ENCODE assay signal across 22 cellular contexts in the genomic region with DNA sequence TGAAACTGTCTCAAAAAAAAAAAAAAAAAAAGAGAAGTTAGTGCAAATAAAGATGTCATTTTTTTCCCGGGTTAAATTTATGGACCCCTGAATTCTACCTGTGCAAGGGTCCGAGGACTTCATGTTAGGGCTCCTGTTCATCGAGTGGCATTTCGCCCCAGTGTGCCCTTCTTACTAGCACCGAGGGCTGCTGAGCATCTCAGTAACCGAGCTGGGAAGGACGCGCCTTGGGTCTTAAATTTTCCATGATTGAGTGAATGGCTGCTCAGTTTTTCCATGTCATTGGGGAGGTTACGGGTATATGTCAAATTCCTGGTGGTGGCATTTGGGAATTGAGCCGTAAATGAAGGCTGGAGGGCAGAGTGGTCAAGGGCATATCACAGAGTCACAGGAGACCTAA. TPM values are rescaled to one million over a fixed set of nuclear protein-coding genes. Genes with fewer than 3 reads are reported as not detected.
DNase-seq lines count a peak whose midpoint lies in the region; ATAC-seq and TF ChIP-seq lines count a peak whose summit lies in the region.
"Had no signal": no experiment of that assay in that cellular context is flagged by ENCODE, and none has a peak within 500 bp of the region (broad histone marks: within the 10 kb centered on the region; RNA-seq: fewer than 3 reads in every experiment).

No MANE protein-coding gene starts in this region.

- peak overlapping the region in 1 of 2 experiments; percentile 19 for H3K4ac ChIP-seq in mesenchymal stem cell (ENCODE audit: low read depth in 1 of 2, low read length in 2 of 2)

- H2BK5ac ChIP-seq in mesenchymal stem cell (ENCODE audit: low read depth, low read length, poor library complexity, severe bottlenecking): peak overlapping the region; percentile 24

- no peaks in the 10 kb centered on the region for H4K20me1 ChIP-seq in HCT116 (ENCODE audit: insufficient read depth)

- no peak for TF ChIP-seq POLR2A in HCT116 (IDR thresholded peaks at IDR 0.05; ENCODE audit: borderline replicate concordance, extremely low read depth, insufficient read depth, insufficient read length)

- H2AFZ ChIP-seq in HCT116 (ENCODE audit: low read depth, low read length, poor library complexity, severe bottlenecking): no peak overlapping the region
- no peak overlapping the region for H2AFZ ChIP-seq in mesenchymal stem cell (ENCODE audit: low read depth, low read length)

- H3K27ac ChIP-seq in HCT116 (ENCODE audit: low read depth, low read length): peak overlapping the region; percentile 97
- peak overlapping the region; percentile 96 for H3K27ac ChIP-seq in RWPE1
- no peak overlapping the region for H3K27ac ChIP-seq in mesenchymal stem cell (ENCODE audit: low read length, poor library complexity, severe bottlenecking)
- H3K27ac ChIP-seq in heart right ventricle: no peak overlapping the region
- H3K27ac ChIP-seq: C4-2B had no signal

- H2BK15ac ChIP-seq in mesenchymal stem cell (ENCODE audit: low read depth, poor library complexity, severe bottlenecking): no peak overlapping the region

- H3K27me3 ChIP-seq in HCT116 (ENCODE audit: insufficient read depth, low read length): no peaks in the 10 kb centered on the region
- H3K27me3 ChIP-seq in mesenchymal stem cell (ENCODE audit: control insufficient read depth in 1 of 2, insufficient read depth in 1 of 2, low read length in 2 of 2): no peaks in the 10 kb centered on the region
- H3K27me3 ChIP-seq in MG63: no peaks in the 10 kb centered on the region
- peaks cover 0 to 28% (median 23%) of the 10 kb centered on the region in 7 donors for H3K27me3 ChIP-seq in heart right ventricle
- H3K27me3 ChIP-seq: Peyer's patch, SJSA1 had no signal

- H3K9ac ChIP-seq in HCT116 (ENCODE audit: low read length) (peak overlapping the region; percentile 77), mesenchymal stem cell (ENCODE audit: low read length) (no peak overlapping the region)

- BruUV-seq in HCT116 (replicated peaks; lab: Mats Ljungman, UMichigan): no TSS peak

- no peak overlapping the region for H2BK120ac ChIP-seq in mesenchymal stem cell (ENCODE audit: low read depth, low read length)

- H3K14ac ChIP-seq in mesenchymal stem cell (ENCODE audit: low read length in 2 of 2): peak overlapping the region in 1 of 2 experiments; percentile 36

- WGBS in mesenchymal stem cell: 94% methylated on average over 10 of the region's 10 CpGs
- WGBS in heart right ventricle, 2 donors: 92 to 95% methylated on average over 10 of the region's 10 CpGs

- no peak for TF ChIP-seq RAD21 in HCT116 (IDR thresholded peaks at IDR 0.05; ENCODE audit: low read depth)

- H4K8ac ChIP-seq in mesenchymal stem cell (ENCODE audit: low read length): peak overlapping the region; percentile 32

- no peaks in the 10 kb centered on the region for H3K9me3 ChIP-seq in HCT116 (ENCODE audit: control insufficient read depth in 1 of 2, insufficient read depth in 1 of 2, low read depth in 1 of 2, low read length in 2 of 2)
- H3K9me3 ChIP-seq in mesenchymal stem cell (ENCODE audit: control insufficient read depth, low read length): no peaks in the 10 kb centered on the region
- H3K9me3 ChIP-seq in MG63: no peaks in the 10 kb centered on the region
- H3K9me3 ChIP-seq in heart right ventricle: no peaks in the 10 kb centered on the region
- H3K9me3 ChIP-seq: Peyer's patch, SJSA1 had no signal

- H3K18ac ChIP-seq in mesenchymal stem cell (ENCODE audit: low read depth in 1 of 2, low read length in 2 of 2): no peak overlapping the region

- POLR2A ChIA-PET in HCT116 (lab: Charles Lee): interaction anchor here (0.8 to 6.3 kb wide), 6 partner anchors 9 to 138 kb away, joined by 3 to 66 read pairs (median 6); no protein-coding TSS in a partner anchor
- POLR2A ChIA-PET in RWPE1 (lab: Yijun Ruan, JAX; ENCODE audit: low non-redundant PET): no interaction called here

- intact Hi-C loops in HCT116 (cut with micrococcal nuclease): no loop called here
- intact Hi-C loops in Right ventricle myocardium inferior (cut with DNase I): no loop called here
- intact Hi-C loops in heart right ventricle (cut with DNase I): no loop called here

- peak overlapping the region in 1 of 2 experiments; percentile 36; a peak in 1 of 4 replicates for H3K4me3 ChIP-seq in HCT116 (replicated peaks in 1 of 2; ENCODE audit: low read depth in 1 of 2, low read length in 2 of 2)
- H3K4me3 ChIP-seq in mesenchymal stem cell (ENCODE audit: insufficient read depth in 1 of 2, low read depth in 1 of 2, low read length in 2 of 2): no peak overlapping the region
- H3K4me3 ChIP-seq in MG63: no peak overlapping the region
- no peak overlapping the region for H3K4me3 ChIP-seq in heart right ventricle
- H3K4me3 ChIP-seq: K562, Peyer's patch, SJSA1 had no signal

- TF ChIP-seq CTCF in HCT116 (IDR thresholded peaks at IDR 0.05 in 2 of 3, conservative IDR thresholded peaks at IDR 0.05 in 1 of 3; ENCODE audit: borderline replicate concordance in 1 of 3, insufficient read depth in 1 of 3, low read depth in 2 of 3, low read length in 2 of 3): no peak
- TF ChIP-seq CTCF in RWPE1 (conservative IDR thresholded peaks at IDR 0.05; ENCODE audit: low read depth): no peak
- no peak for TF ChIP-seq CTCF in heart right ventricle (IDR thresholded peaks at IDR 0.05)

- no peak overlapping the region for H3K23ac ChIP-seq in mesenchymal stem cell (ENCODE audit: low read length in 2 of 2)

- CTCF ChIA-PET in HCT116 (lab: Charles Lee): no interaction called here
- CTCF ChIA-PET in RWPE1 (lab: Yijun Ruan, JAX): no interaction called here

- H3K4me1 ChIP-seq in HCT116 (ENCODE audit: control insufficient read depth in 1 of 2, insufficient read depth in 2 of 2, low read length in 2 of 2): peaks cover 84 to 100% of the 10 kb centered on the region in 2 experiments
- H3K4me1 ChIP-seq in mesenchymal stem cell (ENCODE audit: control insufficient read depth, insufficient read depth, low read depth, low read length): peaks cover 21% of the 10 kb centered on the region
- H3K4me1 ChIP-seq in heart right ventricle: peaks cover 0 to 23% (median 5%) of the 10 kb centered on the region in 9 donors
- H3K4me1 ChIP-seq: Peyer's patch had no signal

- H4K91ac ChIP-seq in mesenchymal stem cell (ENCODE audit: low read length): no peak overlapping the region

- DNase-seq in HCT116 (ENCODE audit: low read depth, low spot score): no peak
- no peak for DNase-seq in RWPE1 (ENCODE audit: low spot score)
- no peak for DNase-seq in mesenchymal stem cell
- no peak for DNase-seq in MG63
- no peak for DNase-seq in Right ventricle myocardium inferior (ENCODE audit: missing footprints)
- DNase-seq in heart right ventricle: no peak
- DNase-seq: AML-193; CD8-positive, alpha-beta memory T cell; GF-D8; HFFc6; NCI-H1092 treated with DMSO at 0.1 percent for 48 hours; NCI-H1436 treated with DMSO at 0.1 percent for 48 hours; NCI-H2029; NCI-H510A treated with DMSO at 0.1 percent for 48 hours; NCI-H748 treated with DMSO at 0.1 percent for 48 hours; NK-92 treated with Interleukin-12 subunit alpha and Interleukin-12 subunit beta, amount 100 ng/mL, for 24 hours; Peyer's patch had no signal

- no peaks in the 10 kb centered on the region for H3K79me1 ChIP-seq in mesenchymal stem cell (replicated peaks; ENCODE audit: low read length, poor library complexity, severe bottlenecking)

- H2AK5ac ChIP-seq in mesenchymal stem cell (ENCODE audit: low read length, severe bottlenecking): peak overlapping the region; percentile 33

- RAD21 ChIA-PET in HCT116 (lab: Charles Lee; ENCODE audit: low non-redundant PET in 1 of 2, low total read pairs in 2 of 2, uncharacterized antibody in 2 of 2, unreplicated experiment in 2 of 2): interaction anchor here in 1 of 2 experiments (1.1 kb wide), 1 partner anchor 10 kb away, joined by 5 read pairs; no protein-coding TSS in a partner anchor

- peak overlapping the region; percentile 75 for H3K4me2 ChIP-seq in HCT116 (ENCODE audit: low read length)
- H3K4me2 ChIP-seq in mesenchymal stem cell (ENCODE audit: low read length, poor library complexity, severe bottlenecking): no peak overlapping the region

- H3K36me3 ChIP-seq in HCT116 (ENCODE audit: control insufficient read depth in 1 of 2, insufficient read depth in 2 of 2, low read length in 2 of 2): no peaks in the 10 kb centered on the region
- no peaks in the 10 kb centered on the region for H3K36me3 ChIP-seq in mesenchymal stem cell (ENCODE audit: control insufficient read depth in 1 of 2, insufficient read depth in 2 of 2, low read depth in 1 of 2, low read length in 2 of 2)
- no peaks in the 10 kb centered on the region for H3K36me3 ChIP-seq in MG63
- H3K36me3 ChIP-seq in heart right ventricle: no peaks in the 10 kb centered on the region
- H3K36me3 ChIP-seq: Peyer's patch, SJSA1 had no signal

- H3K9me2 ChIP-seq in HCT116 (ENCODE audit: insufficient read depth): no peaks in the 10 kb centered on the region

- peak overlapping the region in 1 of 2 experiments; percentile 54 for H2BK12ac ChIP-seq in mesenchymal stem cell (ENCODE audit: low read length in 2 of 2)

- no peaks in the 10 kb centered on the region for H3K79me2 ChIP-seq in HCT116 (ENCODE audit: insufficient read depth, low read length)

- peak; percentile 1; the same call in 1 of the 2 replicates for ATAC-seq in HCT116
- ATAC-seq in Right ventricle myocardium inferior: no peak
- no peak for ATAC-seq in heart right ventricle
- no peak for ATAC-seq in GM18909 (IDR thresholded peaks at IDR 0.05; ENCODE audit: poor library complexity, unreplicated experiment)

TF ChIP-seq in HCT116, 20 proteins besides CTCF, POLR2A, EP300 and RAD21 (continues in another document):
- TF ChIP-seq CBX3 (IDR thresholded peaks at IDR 0.05; ENCODE audit: low read depth): no peak
- TF ChIP-seq SRF (IDR thresholded peaks at IDR 0.05; ENCODE audit: low read depth): no peak
- TF ChIP-seq EZH2 (IDR thresholded peaks at IDR 0.05): no peak
- TF ChIP-seq, protein P1, sequence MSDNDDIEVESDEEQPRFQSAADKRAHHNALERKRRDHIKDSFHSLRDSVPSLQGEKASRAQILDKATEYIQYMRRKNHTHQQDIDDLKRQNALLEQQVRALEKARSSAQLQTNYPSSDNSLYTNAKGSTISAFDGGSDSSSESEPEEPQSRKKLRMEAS (IDR thresholded peaks at IDR 0.05): no peak
- no peak for TF ChIP-seq EZH2phosphoT487 (IDR thresholded peaks at IDR 0.05; ENCODE audit: borderline replicate concordance)
- no peak for TF ChIP-seq EGR1 (IDR thresholded peaks at IDR 0.05; ENCODE audit: low read depth)
- no peak for TF ChIP-seq SIN3A (IDR thresholded peaks at IDR 0.05; ENCODE audit: low read depth)
- no peak for TF ChIP-seq FOSL1 (IDR thresholded peaks at IDR 0.05; ENCODE audit: low read depth)
- no peak for TF ChIP-seq TCF7L2 (IDR thresholded peaks at IDR 0.05; ENCODE audit: borderline replicate concordance, extremely low read depth, insufficient read depth, insufficient read length)
- no peak for TF ChIP-seq ZFX (IDR thresholded peaks at IDR 0.05)

RNA-seq across cellular contexts. Expression of a gene that starts 34.9 kb away (rescaled TPM):
- total RNA-seq in HCT116 (2021; ENCODE audit: unreplicated experiment): 4.7 TPM
- 12.0 and 15.5 TPM in 2 replicates for polyA plus RNA-seq in HCT116 (2012)
- polyA plus RNA-seq in mesenchymal stem cell (2013, experiment 1 of 2): 0.32 TPM
- polyA plus RNA-seq in mesenchymal stem cell (2013, experiment 2 of 2): 0.60 TPM
- total RNA-seq in MG63 (2014; rRNA removed; shearing (Covaris generic); ENCODE audit: low replicate concordance): 0.26 TPM in 1 of 2 replicates, not detected in the other
- 3.5 TPM for total RNA-seq in Right ventricle myocardium inferior
- total RNA-seq in heart right ventricle: 1 to 10 TPM in 9 of 10 donors, under 1 TPM in 1; 0.82 to 4.1 (median 2.2) TPM
- 1 to 10 TPM in 1 of 2 donors, under 1 TPM in 1; 0.59 to 4.6 TPM for polyA plus RNA-seq in heart right ventricle
- total RNA-seq: H7 had no signal

Comparison
In these comparisons a context has a peak if more than half of its experiments do, and no peak if none do; other contexts are left out.
1. H3K27ac ChIP-seq: peak in HCT116 (single experiment) and RWPE1 (single experiment); none in mesenchymal stem cell (single experiment) and heart right ventricle (0 of 10).